In the genomic region with DNA sequence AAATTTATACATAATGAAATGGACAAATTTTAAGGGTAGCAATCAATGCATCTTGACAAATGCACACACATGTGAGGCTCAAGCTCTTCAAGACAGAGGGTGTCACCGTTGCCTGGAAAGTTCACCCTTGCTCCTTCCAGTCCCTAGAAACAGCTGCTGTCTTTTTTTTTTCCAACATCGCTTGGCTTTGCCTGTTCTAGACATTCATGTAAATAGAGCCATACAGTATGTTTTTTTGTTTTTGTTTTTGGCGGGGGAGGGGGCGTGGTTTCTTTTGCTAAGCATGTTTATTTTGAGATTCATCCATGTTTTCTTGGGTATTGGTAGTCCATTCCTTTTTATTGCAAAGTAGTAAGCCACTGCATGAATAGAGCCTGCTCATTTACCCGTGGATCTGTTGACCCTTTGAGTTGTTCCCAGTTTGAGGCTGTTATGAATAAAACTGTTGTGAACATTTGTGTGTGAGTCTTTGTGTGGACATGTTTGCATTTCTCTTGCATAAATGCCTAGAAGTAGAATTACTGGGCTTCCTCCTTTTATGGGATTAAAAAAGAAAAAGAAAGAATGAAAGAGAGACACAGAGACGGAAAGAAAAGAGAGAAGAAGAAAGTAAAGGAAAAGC, we compare ENCODE assay signal across 22 cellular contexts.
DNase-seq lines count a peak whose midpoint lies in the region; TF ChIP-seq lines count a peak whose summit lies in the region.
"Had no signal": no experiment of that assay in that cellular context is flagged by ENCODE, and none has a peak within 500 bp of the region (broad histone marks: within the 10 kb centered on the region; RNA-seq: fewer than 3 reads in every experiment).

No MANE protein-coding gene starts in this region.

- TF ChIP-seq POLR2A in tibial nerve (IDR thresholded peaks at IDR 0.05), result no peak

- WGBS in tibial nerve, 2 donors, result 13 to 23% methylated on average over 6 of the region's 6 CpGs

- no peak overlapping the region for H3K4me3 Mint-ChIP-seq in activated naive CD8-positive, alpha-beta T cell
- H3K4me3 Mint-ChIP-seq in activated naive CD8-positive, alpha-beta T cell treated with anti-CD3 and anti-CD28 coated beads for 36 hours, result no peak overlapping the region
- H3K4me3 Mint-ChIP-seq: B cell; CD4-positive, CD25-positive, alpha-beta regulatory T cell; IgD-negative memory B cell had no signal

- H3K9me3 Mint-ChIP-seq in activated naive CD8-positive, alpha-beta T cell (ENCODE audit: low read depth), result no peaks in the 10 kb centered on the region
- no peaks in the 10 kb centered on the region for H3K9me3 Mint-ChIP-seq in activated naive CD8-positive, alpha-beta T cell treated with anti-CD3 and anti-CD28 coated beads for 36 hours
- H3K9me3 Mint-ChIP-seq: CD4-positive, CD25-positive, alpha-beta regulatory T cell; IgD-negative memory B cell had no signal

- in situ Hi-C loops in SK-MEL-5 (cut with HindIII; ENCODE audit: low pct_unique_long_range_greater_than_20kb, low sequenced_read_pairs), result no loop called here

- H3K9me3 ChIP-seq in tibial nerve, result no peaks in the 10 kb centered on the region
- H3K9me3 ChIP-seq: Caco-2, MG63 had no signal

- DNase-seq in activated naive CD8-positive, alpha-beta T cell treated with anti-CD3 and anti-CD28 coated beads for 36 hours, result no peak
- peak; percentile 93 for DNase-seq in SK-MEL-5 (ENCODE audit: low read depth, low spot score)
- peak; percentile 58 for DNase-seq in midbrain (lab: John Stamatoyannopoulos, UW)
- no peak for DNase-seq in tibial nerve (ENCODE audit: low spot score in 2 of 2)
- no peak for DNase-seq in C1 segment of cervical spinal cord (lab: John Stamatoyannopoulos, UW)
- no peak for DNase-seq in ureter (ENCODE audit: low spot score)
- no peak for DNase-seq in NK-92 (lab: John Stamatoyannopoulos, UW; ENCODE audit: unreplicated experiment)
- DNase-seq: 8988T; Caco-2; CD4-positive, CD25-positive, alpha-beta regulatory T cell; GDM1; Karpas-422; MG63; NCI-H1048; NCI-H1436; NCI-H2081; NCI-H510A; NCI-H748 treated with DMSO at 0.1 percent for 48 hours; OCI-M1 had no signal

- no peaks in the 10 kb centered on the region for H3K36me3 ChIP-seq in tibial nerve
- H3K36me3 ChIP-seq: MG63 had no signal

- peak in 1 of 2 donors; percentile 36 for TF ChIP-seq EP300 in tibial nerve (IDR thresholded peaks at IDR 0.05)

- peak overlapping the region in 1 of 4 donors; percentile 62 for H3K27ac ChIP-seq in tibial nerve

- no peak overlapping the region for H3K4me3 ChIP-seq in tibial nerve
- H3K4me3 ChIP-seq: MG63 had no signal

- H3K27ac Mint-ChIP-seq in activated naive CD8-positive, alpha-beta T cell, result peak overlapping the region; percentile 12
- no peak overlapping the region for H3K27ac Mint-ChIP-seq in activated naive CD8-positive, alpha-beta T cell treated with anti-CD3 and anti-CD28 coated beads for 36 hours
- H3K27ac Mint-ChIP-seq: B cell had no signal

- no peaks in the 10 kb centered on the region for H3K36me3 Mint-ChIP-seq in activated naive CD8-positive, alpha-beta T cell
- no peaks in the 10 kb centered on the region for H3K36me3 Mint-ChIP-seq in activated naive CD8-positive, alpha-beta T cell treated with anti-CD3 and anti-CD28 coated beads for 36 hours
- H3K36me3 Mint-ChIP-seq: CD4-positive, CD25-positive, alpha-beta regulatory T cell; IgD-negative memory B cell had no signal

- peaks cover 2% of the 10 kb centered on the region for H3K27me3 Mint-ChIP-seq in activated naive CD8-positive, alpha-beta T cell
- H3K27me3 Mint-ChIP-seq in activated naive CD8-positive, alpha-beta T cell treated with anti-CD3 and anti-CD28 coated beads for 36 hours, result no peaks in the 10 kb centered on the region

- no peaks in the 10 kb centered on the region for H3K27me3 ChIP-seq in tibial nerve
- H3K27me3 ChIP-seq: MG63 had no signal

- H3K4me1 ChIP-seq in tibial nerve, result peaks cover 0 to 39% (median 3%) of the 10 kb centered on the region in 4 donors

- no peak for TF ChIP-seq CTCF in tibial nerve (IDR thresholded peaks at IDR 0.05)

- H3K4me1 Mint-ChIP-seq in activated naive CD8-positive, alpha-beta T cell (ENCODE audit: low read depth), result no peaks in the 10 kb centered on the region
- peaks cover 2% of the 10 kb centered on the region for H3K4me1 Mint-ChIP-seq in activated naive CD8-positive, alpha-beta T cell treated with anti-CD3 and anti-CD28 coated beads for 36 hours
- H3K4me1 Mint-ChIP-seq: B cell; CD4-positive, CD25-positive, alpha-beta regulatory T cell had no signal

Comparison
In these comparisons a context has a peak if more than half of its experiments do, and no peak if none do; other contexts are left out.
1. DNase-seq: peak in SK-MEL-5 (single experiment) and midbrain (single experiment); none in activated naive CD8-positive, alpha-beta T cell treated with anti-CD3 and anti-CD28 coated beads for 36 hours (single experiment), tibial nerve (0 of 2), C1 segment of cervical spinal cord (0 of 14), ureter (single experiment) and NK-92 (single experiment).